Comparison of ENCODE assay signal across 1 cellular context in genomic region chr19:38252385-38252784, GRCh38.
TF ChIP-seq lines count a peak whose summit lies in the region.

No MANE protein-coding gene starts in this region.

TF ChIP-seq in H1, 55 proteins besides CTCF, POLR2A, EP300 and RAD21:
- TF ChIP-seq ATF2 (IDR thresholded peaks at IDR 0.05; ENCODE audit: low read length) (no peak), KDM1A (IDR thresholded peaks at IDR 0.05; ENCODE audit: borderline replicate concordance, low read length) (peak; percentile 96), HDAC2 (IDR thresholded peaks at IDR 0.05; ENCODE audit: borderline replicate concordance in 1 of 2, low read depth in 2 of 2, low read length in 2 of 2) (peak in 1 of 2 experiments; percentile 85; a peak in 1 of 4 replicates)
